In genomic region chr19:18588611-18589379, GRCh38 we compare ENCODE assay signal across 8 cellular contexts. TPM values are rescaled to one million over a fixed set of nuclear protein-coding genes. Genes with fewer than 3 reads are reported as not detected.
DNase-seq lines count a peak whose midpoint lies in the region; ATAC-seq, FAIRE-seq and TF ChIP-seq lines count a peak whose summit lies in the region.

Gene REX1BD, plus strand, starts transcription at chr19:18588798. Its CDS starts 4 bp downstream, at chr19:18588802.

- ATAC-seq in HG02678 (IDR thresholded peaks at IDR 0.05; ENCODE audit: unreplicated experiment) (peak; percentile 82), left ventricle myocardium superior (peak; percentile 92)

- peak within 1 kb of the TSS; percentile 88 for H3K4me3 Mint-ChIP-seq in T-helper 1 cell treated with Interleukin-12 subunit alpha and Interleukin-12 subunit beta and Interleukin-4 antibody, amounts not matched to agents 30 μg/mL and 1 μg/mL, for 36 hours

- DNase-seq in NCI-H1105 treated with DMSO at 0.1 percent for 48 hours (lab: John Stamatoyannopoulos, UW) (peak; percentile 77), amniotic epithelial cell (ENCODE audit: low read depth) (peak; percentile 57), left ventricle myocardium superior (peak; percentile 92), pulmonary artery endothelial cell (ENCODE audit: low read depth, low spot score) (peak; percentile 46), urothelium cell line (ENCODE audit: low spot score) (peak; percentile 81)

- FAIRE-seq in urothelium cell line (lab: Jason Lieb, UNC) = no peak

- intact Hi-C loops in left ventricle myocardium superior (cut with micrococcal nuclease) = no loop called here

- no peaks in the 10 kb centered on the region for H3K9me3 Mint-ChIP-seq in T-helper 1 cell treated with Interleukin-12 subunit alpha and Interleukin-12 subunit beta and Interleukin-4 antibody, amounts not matched to agents 30 μg/mL and 1 μg/mL, for 36 hours

- peak within 1 kb of the TSS; percentile 95 for H3K27ac Mint-ChIP-seq in T-helper 1 cell treated with Interleukin-12 subunit alpha and Interleukin-12 subunit beta and Interleukin-4 antibody, amounts not matched to agents 30 μg/mL and 1 μg/mL, for 36 hours

- H3K27me3 Mint-ChIP-seq in T-helper 1 cell treated with Interleukin-12 subunit alpha and Interleukin-12 subunit beta and Interleukin-4 antibody, amounts not matched to agents 30 μg/mL and 1 μg/mL, for 36 hours (ENCODE audit: low read depth) = no peaks in the 10 kb centered on the region

- H3K36me3 Mint-ChIP-seq in T-helper 1 cell treated with Interleukin-12 subunit alpha and Interleukin-12 subunit beta and Interleukin-4 antibody, amounts not matched to agents 30 μg/mL and 1 μg/mL, for 36 hours (ENCODE audit: low read depth) = peaks cover 11% of the 10 kb centered on the region

- peak; percentile 98 for TF ChIP-seq CTCF in GM12874 (IDR thresholded peaks at IDR 0.05; ENCODE audit: insufficient read depth, low read depth, low read length)

- H3K4me1 Mint-ChIP-seq in T-helper 1 cell treated with Interleukin-12 subunit alpha and Interleukin-12 subunit beta and Interleukin-4 antibody, amounts not matched to agents 30 μg/mL and 1 μg/mL, for 36 hours (ENCODE audit: low read depth) = peaks cover 40% of the 10 kb centered on the region

RNA-seq across cellular contexts. Expression of gene REX1BD, which starts in this region (rescaled TPM):
- total RNA-seq in left ventricle myocardium superior = 75.8 TPM
- 54.5 and 56.5 TPM in 2 replicates for total RNA-seq in pulmonary artery endothelial cell

Comparison
In these comparisons a context has a peak if more than half of its experiments do, and no peak if none do; other contexts are left out.
1. Peak in every context shown above with its lines: DNase-seq and ATAC-seq.